Comparison of ENCODE assay signal across 1 cellular context in genomic region chr4:52853351-52853750, GRCh38.
TF ChIP-seq lines count a peak whose summit lies in the region.

No MANE protein-coding gene starts in this region.

TF ChIP-seq in GM12878, 131 proteins besides CTCF, POLR2A, EP300 and RAD21:
- TF ChIP-seq NR2C2 (IDR thresholded peaks at IDR 0.05; ENCODE audit: borderline replicate concordance, control insufficient read depth, insufficient read length, low read depth) (no peak), SMC3 (IDR thresholded peaks at IDR 0.05; ENCODE audit: borderline replicate concordance, low read length) (no peak), MEF2A (IDR thresholded peaks at IDR 0.05; ENCODE audit: insufficient read depth, low read depth, low read length) (peak; percentile 58; the same call in 1 of the 2 replicates), GABPA (IDR thresholded peaks at IDR 0.05; ENCODE audit: low read depth) (no peak), RCOR1 (conservative IDR thresholded peaks at IDR 0.05; ENCODE audit: low read depth, low read length) (no peak), RBBP5 (conservative IDR thresholded peaks at IDR 0.05) (no peak)
- TF ChIP-seq, protein P1, sequence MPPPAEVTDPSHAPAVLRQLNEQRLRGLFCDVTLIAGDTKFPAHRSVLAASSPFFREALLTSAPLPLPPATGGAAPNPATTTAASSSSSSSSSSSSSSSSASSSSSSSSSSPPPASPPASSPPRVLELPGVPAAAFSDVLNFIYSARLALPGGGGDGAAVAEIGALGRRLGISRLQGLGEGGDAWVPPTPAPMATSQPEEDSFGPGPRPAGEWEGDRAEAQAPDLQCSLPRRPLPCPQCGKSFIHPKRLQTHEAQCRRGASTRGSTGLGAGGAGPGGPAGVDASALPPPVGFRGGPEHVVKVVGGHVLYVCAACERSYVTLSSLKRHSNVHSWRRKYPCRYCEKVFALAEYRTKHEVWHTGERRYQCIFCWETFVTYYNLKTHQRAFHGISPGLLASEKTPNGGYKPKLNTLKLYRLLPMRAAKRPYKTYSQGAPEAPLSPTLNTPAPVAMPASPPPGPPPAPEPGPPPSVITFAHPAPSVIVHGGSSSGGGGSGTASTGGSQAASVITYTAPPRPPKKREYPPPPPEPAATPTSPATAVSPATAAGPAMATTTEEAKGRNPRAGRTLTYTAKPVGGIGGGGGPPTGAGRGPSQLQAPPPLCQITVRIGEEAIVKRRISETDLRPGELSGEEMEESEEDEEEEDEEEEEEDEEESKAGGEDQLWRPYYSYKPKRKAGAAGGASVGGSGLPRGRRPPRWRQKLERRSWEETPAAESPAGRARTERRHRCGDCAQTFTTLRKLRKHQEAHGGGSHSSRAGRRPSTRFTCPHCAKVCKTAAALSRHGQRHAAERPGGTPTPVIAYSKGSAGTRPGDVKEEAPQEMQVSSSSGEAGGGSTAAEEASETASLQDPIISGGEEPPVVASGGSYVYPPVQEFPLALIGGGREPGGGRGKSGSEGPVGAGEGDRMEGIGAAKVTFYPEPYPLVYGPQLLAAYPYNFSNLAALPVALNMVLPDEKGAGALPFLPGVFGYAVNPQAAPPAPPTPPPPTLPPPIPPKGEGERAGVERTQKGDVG (CRISPR knock-in tag; IDR thresholded peaks at IDR 0.05), result no peak
- TF ChIP-seq, protein P2, sequence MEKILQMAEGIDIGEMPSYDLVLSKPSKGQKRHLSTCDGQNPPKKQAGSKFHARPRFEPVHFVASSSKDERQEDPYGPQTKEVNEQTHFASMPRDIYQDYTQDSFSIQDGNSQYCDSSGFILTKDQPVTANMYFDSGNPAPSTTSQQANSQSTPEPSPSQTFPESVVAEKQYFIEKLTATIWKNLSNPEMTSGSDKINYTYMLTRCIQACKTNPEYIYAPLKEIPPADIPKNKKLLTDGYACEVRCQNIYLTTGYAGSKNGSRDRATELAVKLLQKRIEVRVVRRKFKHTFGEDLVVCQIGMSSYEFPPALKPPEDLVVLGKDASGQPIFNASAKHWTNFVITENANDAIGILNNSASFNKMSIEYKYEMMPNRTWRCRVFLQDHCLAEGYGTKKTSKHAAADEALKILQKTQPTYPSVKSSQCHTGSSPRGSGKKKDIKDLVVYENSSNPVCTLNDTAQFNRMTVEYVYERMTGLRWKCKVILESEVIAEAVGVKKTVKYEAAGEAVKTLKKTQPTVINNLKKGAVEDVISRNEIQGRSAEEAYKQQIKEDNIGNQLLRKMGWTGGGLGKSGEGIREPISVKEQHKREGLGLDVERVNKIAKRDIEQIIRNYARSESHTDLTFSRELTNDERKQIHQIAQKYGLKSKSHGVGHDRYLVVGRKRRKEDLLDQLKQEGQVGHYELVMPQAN (conservative IDR thresholded peaks at IDR 0.05), result no peak
